ENCODE assay signal across 8 cellular contexts in the genomic region with DNA sequence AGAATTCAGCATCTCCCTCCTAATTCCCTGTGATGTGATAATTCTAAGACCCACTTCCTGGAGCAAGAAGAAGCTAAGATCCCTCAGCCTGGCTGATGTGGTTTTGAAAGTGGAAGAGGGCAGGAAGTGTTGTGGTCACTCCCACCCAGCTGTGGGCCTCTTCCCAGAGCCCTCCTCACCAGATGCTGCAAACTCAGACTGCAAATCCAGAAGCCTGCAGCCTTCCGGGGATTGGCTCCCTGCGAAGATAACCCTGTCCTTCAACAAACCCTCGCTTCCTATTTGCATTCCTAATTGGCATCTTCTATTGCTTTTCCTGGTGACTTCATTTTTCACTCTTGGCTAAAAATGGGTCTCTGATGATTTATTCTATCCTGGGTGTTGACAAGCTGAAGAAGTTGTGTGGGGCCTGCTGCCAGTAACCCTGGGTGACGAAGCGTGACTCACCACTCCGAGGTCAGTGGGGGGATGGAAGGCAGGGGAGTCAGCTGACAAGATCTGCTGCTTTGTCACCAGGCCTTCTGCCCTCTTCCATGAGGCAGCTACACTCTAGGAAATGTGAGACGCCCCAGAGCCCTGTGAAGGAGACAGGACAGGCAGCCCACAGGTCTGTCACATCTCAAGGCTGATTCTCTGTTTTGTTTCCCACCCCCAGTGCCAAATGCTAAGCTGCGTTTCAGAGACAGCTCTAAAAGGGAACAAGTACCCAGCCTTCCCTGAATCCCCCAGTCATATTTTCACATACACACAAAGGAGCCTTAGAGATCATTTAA.
DNase-seq lines count a peak whose midpoint lies in the region; ATAC-seq and FAIRE-seq lines count a peak whose summit lies in the region.

No MANE protein-coding gene starts in this region.

- H3K36me3 ChIP-seq in ES-I3 (ENCODE audit: insufficient read depth, low read length) (no peaks in the 10 kb centered on the region), rectal smooth muscle tissue (ENCODE audit: control insufficient read depth, insufficient read depth, low read length) (no peaks in the 10 kb centered on the region)

- DNase-seq in NCI-H1436 (lab: John Stamatoyannopoulos, UW) (peak; percentile 82), T-helper 2 cell (peak in 3 of 5 experiments; percentile 62 to 76 (median 69)), amygdala (lab: John Stamatoyannopoulos, UW) (peak in 55 of 56 donors; percentile 31 to 96 (median 77)), right cardiac atrium (peak; percentile 96 to 97 (median 97)), urothelium cell line (ENCODE audit: low spot score) (peak; percentile 95)

- 2% methylated on average over 8 of the region's 8 CpGs for WGBS in right cardiac atrium

- H3K9ac ChIP-seq in ES-I3 (ENCODE audit: low read depth, low read length), result peak overlapping the region; percentile 19; the same call in 1 of the 2 replicates
- H3K9ac ChIP-seq in rectal smooth muscle tissue (ENCODE audit: low read length), result no peak overlapping the region

- FAIRE-seq in urothelium cell line (lab: Jason Lieb, UNC), result peak; percentile 97

- no peaks in the 10 kb centered on the region; the same call in 1 of the 2 replicates for H3K9me3 ChIP-seq in ES-I3 (ENCODE audit: control insufficient read depth, insufficient read depth, low read length)
- H3K9me3 ChIP-seq in right cardiac atrium (ENCODE audit: control insufficient read depth, low read length), result peaks cover 3% of the 10 kb centered on the region

- H3K4me3 ChIP-seq in right cardiac atrium (ENCODE audit: low read length) (no peak overlapping the region), rectal smooth muscle tissue (ENCODE audit: low read length) (peak overlapping the region; percentile 11)

- no peaks in the 10 kb centered on the region for H3K27me3 ChIP-seq in right cardiac atrium (ENCODE audit: control insufficient read depth, insufficient read depth)
- H3K27me3 ChIP-seq in rectal smooth muscle tissue (ENCODE audit: control insufficient read depth, insufficient read depth, low read length), result no peaks in the 10 kb centered on the region

- H3K4me1 ChIP-seq in ES-I3 (ENCODE audit: insufficient read depth, low read length), result peaks cover 37% of the 10 kb centered on the region
- peaks cover 14% of the 10 kb centered on the region for H3K4me1 ChIP-seq in right cardiac atrium (ENCODE audit: control insufficient read depth, insufficient read depth, low read length)
- peaks cover 20% of the 10 kb centered on the region for H3K4me1 ChIP-seq in rectal smooth muscle tissue (ENCODE audit: control insufficient read depth, insufficient read depth, low read length)

- ATAC-seq in HG02623 (IDR thresholded peaks at IDR 0.05; ENCODE audit: unreplicated experiment) (peak; percentile 70), right cardiac atrium (peak; percentile 97)

- peak overlapping the region; percentile 97 for H3K27ac ChIP-seq in right cardiac atrium (ENCODE audit: low read length)
- peak overlapping the region; percentile 90 for H3K27ac ChIP-seq in rectal smooth muscle tissue (ENCODE audit: low read depth, low read length)

- intact Hi-C loops in right cardiac atrium (cut with DNase I), result no loop called here
